In the genomic region with DNA sequence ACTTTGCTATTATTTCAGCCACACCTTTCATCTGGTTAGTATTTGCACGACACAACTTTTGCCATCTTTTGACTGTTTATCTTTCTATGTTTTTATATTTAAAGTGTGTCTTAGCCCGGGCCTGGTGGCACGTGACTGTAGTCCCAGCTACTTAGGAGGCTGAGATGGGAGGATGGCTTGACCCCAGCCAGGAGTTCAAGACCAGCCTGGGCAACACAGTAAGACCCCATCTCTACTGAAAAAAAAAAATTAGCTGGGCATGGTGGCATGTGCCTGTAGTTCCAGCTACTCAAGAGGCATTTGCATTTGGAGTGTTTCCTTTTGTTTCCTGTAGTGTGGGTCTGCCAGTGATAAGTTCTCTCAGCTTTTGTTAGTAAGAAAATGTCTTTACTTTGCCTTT, we compare ENCODE assay signal across 23 cellular contexts.
"Had no signal": no experiment of that assay in that cellular context is flagged by ENCODE, and none has a peak within 500 bp of the region (broad histone marks: within the 10 kb centered on the region; RNA-seq: fewer than 3 reads in every experiment).

No MANE protein-coding gene starts in this region.

- H3K4me1 Mint-ChIP-seq: naive thymus-derived CD4-positive, alpha-beta T cell; neural progenitor cell; stimulated activated effector memory CD8-positive, alpha-beta T cell treated with anti-CD3 and anti-CD28 coated beads, Interleukin-12 subunit alpha, Interleukin-12 subunit beta, amount 100 ng/mL, for 72 hours had no signal

- H3K4me2 ChIP-seq: hepatocyte, neural progenitor cell had no signal

- H3K36me3 ChIP-seq: colonic mucosa, gastroesophageal sphincter, heart left ventricle, left lung, neural progenitor cell, prostate gland, right atrium auricular region, thoracic aorta, tibial nerve, upper lobe of right lung, vagina had no signal

- H3K27me3 ChIP-seq: colonic mucosa, gastroesophageal sphincter, heart left ventricle, hepatocyte, left lung, right atrium auricular region, tibial nerve, upper lobe of right lung, vagina had no signal

- H3K4me1 ChIP-seq: colonic mucosa, foreskin keratinocyte, gastroesophageal sphincter, left lung, neural progenitor cell, parathyroid adenoma, prostate gland, right atrium auricular region, tibial nerve, upper lobe of right lung, vagina had no signal

- H3K4me3 Mint-ChIP-seq: effector memory CD8-positive, alpha-beta T cell; naive thymus-derived CD4-positive, alpha-beta T cell; nephron; neural progenitor cell; stimulated activated effector memory CD8-positive, alpha-beta T cell treated with anti-CD3 and anti-CD28 coated beads, Interleukin-12 subunit alpha, Interleukin-12 subunit beta, amount 100 ng/mL, for 72 hours had no signal

- H3K27ac ChIP-seq: colonic mucosa, foreskin keratinocyte, gastroesophageal sphincter, heart left ventricle, hepatocyte, left lung, neural progenitor cell, parathyroid adenoma, prostate gland, right atrium auricular region, thoracic aorta, tibial nerve, upper lobe of right lung, vagina had no signal

- H3K27ac Mint-ChIP-seq: effector memory CD8-positive, alpha-beta T cell; naive thymus-derived CD4-positive, alpha-beta T cell; nephron; neural progenitor cell; stimulated activated effector memory CD8-positive, alpha-beta T cell treated with anti-CD3 and anti-CD28 coated beads, Interleukin-12 subunit alpha, Interleukin-12 subunit beta, amount 100 ng/mL, for 72 hours had no signal

- H2AFZ ChIP-seq: hepatocyte, neural progenitor cell, parathyroid adenoma had no signal

- H3K9me3 ChIP-seq: colonic mucosa, prostate gland had no signal

- H3K36me3 Mint-ChIP-seq: stimulated activated effector memory CD8-positive, alpha-beta T cell treated with anti-CD3 and anti-CD28 coated beads, Interleukin-12 subunit alpha, Interleukin-12 subunit beta, amount 100 ng/mL, for 72 hours had no signal

- H3K9ac ChIP-seq: neural progenitor cell, parathyroid adenoma had no signal

- DNase-seq: colonic mucosa; effector memory CD8-positive, alpha-beta T cell; heart left ventricle; left cardiac atrium; left lung; midbrain; naive thymus-derived CD4-positive, alpha-beta T cell; stimulated activated CD4-positive, alpha-beta T cell treated with anti-CD3 and anti-CD28 coated beads, Interleukin-2, amount 100 ng/mL, for 24 hours; stimulated activated CD4-positive, alpha-beta T cell treated with anti-CD3 and anti-CD28 coated beads, Interleukin-4, amount 100 ng/mL, for 24 hours; stimulated activated naive CD4-positive, alpha-beta T cell treated with Interleukin-2 at 50 U/mL for 16 hours; upper lobe of right lung had no signal

- H3K4me3 ChIP-seq: colonic mucosa, gastroesophageal sphincter, heart left ventricle, hepatocyte, left lung, neural progenitor cell, prostate gland, right atrium auricular region, thoracic aorta, tibial nerve, upper lobe of right lung, vagina had no signal

- H3K79me2 ChIP-seq: hepatocyte, parathyroid adenoma had no signal
